ENCODE assay signal across 8 cellular contexts in the genomic region with DNA sequence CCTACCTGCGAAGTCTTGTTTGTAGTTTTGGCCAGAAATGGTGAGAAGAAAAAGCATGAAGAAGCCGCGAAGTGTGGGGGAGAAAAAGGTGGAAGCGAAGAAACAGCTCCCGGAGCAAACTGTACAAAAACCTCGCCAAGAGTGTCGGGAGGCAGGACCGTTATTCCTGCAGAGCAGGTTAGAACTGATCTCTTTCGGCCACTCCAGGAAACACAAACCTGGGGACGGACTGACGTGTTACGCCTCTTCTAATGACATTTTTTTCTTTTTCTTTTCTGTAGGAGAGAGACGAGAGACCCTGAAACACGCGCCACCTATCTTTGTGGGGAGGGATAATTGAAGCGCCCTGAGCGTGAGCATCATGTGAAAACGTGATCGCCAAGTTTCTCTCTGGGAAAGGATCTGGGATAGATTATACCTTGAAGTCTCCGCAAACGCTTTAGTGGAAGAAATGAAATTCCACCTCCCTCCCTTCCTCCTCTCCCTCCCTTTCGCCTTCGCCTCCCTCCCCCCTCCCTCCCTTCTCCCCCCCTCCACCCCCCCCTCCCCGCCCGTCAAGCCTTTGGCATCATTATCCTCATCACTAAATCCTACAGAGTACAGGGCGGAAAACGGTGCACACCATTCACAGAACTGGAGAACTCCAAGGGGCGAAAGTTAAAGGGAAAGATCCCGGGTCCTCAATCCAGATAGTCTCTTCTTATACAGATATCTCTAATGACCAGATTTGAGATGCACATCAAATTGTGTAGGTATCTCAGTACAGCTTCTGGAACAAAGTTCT. TPM values are rescaled to one million over a fixed set of nuclear protein-coding genes. Genes with fewer than 3 reads are reported as not detected.
A peak's percentile ranks its signal among the peaks of the same experiment; 100 is the strongest.
DNase-seq lines count a peak whose midpoint lies in the region; ATAC-seq, FAIRE-seq and TF ChIP-seq lines count a peak whose summit lies in the region.

A gene (minus strand): TSS at position 186 of the 784 bp plus-strand sequence. CDS start 2,769 bp downstream, outside the sequence.

- TF ChIP-seq CTCF in GM10266 (IDR thresholded peaks at IDR 0.05; ENCODE audit: control insufficient read depth, insufficient read depth, low read depth, missing control alignments) (peak; percentile 48), neural crest cell (conservative IDR thresholded peaks at IDR 0.05) (peak; percentile 61)

- H3K9me3 Mint-ChIP-seq in activated CD8-positive, alpha-beta T cell treated with anti-CD3 and anti-CD28 coated beads, Interleukin-2, amount 10 ng/mL, durations not matched to agents 7 days and 5 days (ENCODE audit: insufficient read depth) = no peaks in the 10 kb centered on the region
- H3K9me3 Mint-ChIP-seq in neural crest cell = no peaks in the 10 kb centered on the region

- CTCF ChIA-PET in activated CD8-positive, alpha-beta T cell treated with anti-CD3 and anti-CD28 coated beads, Interleukin-2, amount 10 ng/mL, durations not matched to agents 7 days and 5 days (lab: Charles Lee) = interaction anchor here (0.8 to 0.9 kb wide), 5 partner anchors 9 to 791 kb away, joined by 3 to 4 read pairs (median 3); no protein-coding TSS in a partner anchor

- peak; percentile 62 for DNase-seq in GM10266 (ENCODE audit: extremely low spot score)
- peak; percentile 35 for DNase-seq in NCI-H1436 (lab: John Stamatoyannopoulos, UW)
- DNase-seq in activated CD8-positive, alpha-beta T cell treated with anti-CD3 and anti-CD28 coated beads, Interleukin-2, amount 10 ng/mL, durations not matched to agents 7 days and 5 days = peak; percentile 61
- DNase-seq in frontal cortex (ENCODE audit: low spot score in 2 of 2) = peak; percentile 35 to 60
- peak; percentile 59 for DNase-seq in neural crest cell (ENCODE audit: low read depth, low spot score)

- H3K27ac Mint-ChIP-seq in activated CD8-positive, alpha-beta T cell treated with anti-CD3 and anti-CD28 coated beads, Interleukin-2, amount 10 ng/mL, durations not matched to agents 7 days and 5 days = no peak within 1 kb of the TSS
- H3K27ac Mint-ChIP-seq in neural crest cell (ENCODE audit: unreplicated experiment) = no peak within 1 kb of the TSS

- H3K4me3 Mint-ChIP-seq in activated CD8-positive, alpha-beta T cell treated with anti-CD3 and anti-CD28 coated beads, Interleukin-2, amount 10 ng/mL, durations not matched to agents 7 days and 5 days = no peak within 1 kb of the TSS
- no peak within 1 kb of the TSS for H3K4me3 Mint-ChIP-seq in neural crest cell

- POLR2A ChIA-PET in activated CD8-positive, alpha-beta T cell treated with anti-CD3 and anti-CD28 coated beads, Interleukin-2, amount 10 ng/mL, durations not matched to agents 7 days and 5 days (lab: Charles Lee) = interaction anchor here (0.6 to 1.2 kb wide), 2 partner anchors 189 to 830 kb away, joined by 4 read pairs; no protein-coding TSS in a partner anchor

- H3K4me1 Mint-ChIP-seq in activated CD8-positive, alpha-beta T cell treated with anti-CD3 and anti-CD28 coated beads, Interleukin-2, amount 10 ng/mL, durations not matched to agents 7 days and 5 days (ENCODE audit: low read depth) = peaks cover 30% of the 10 kb centered on the region
- H3K4me1 Mint-ChIP-seq in neural crest cell = peaks cover 32% of the 10 kb centered on the region

- peaks cover 42% of the 10 kb centered on the region for H3K27me3 Mint-ChIP-seq in activated CD8-positive, alpha-beta T cell treated with anti-CD3 and anti-CD28 coated beads, Interleukin-2, amount 10 ng/mL, durations not matched to agents 7 days and 5 days (ENCODE audit: low read depth)
- peaks cover 10% of the 10 kb centered on the region for H3K27me3 Mint-ChIP-seq in neural crest cell (ENCODE audit: low read depth)

- ATAC-seq in activated CD8-positive, alpha-beta T cell treated with anti-CD3 and anti-CD28 coated beads, Interleukin-2, amount 10 ng/mL, durations not matched to agents 7 days and 5 days = peak; percentile 16
- ATAC-seq in HG02678 (IDR thresholded peaks at IDR 0.05; ENCODE audit: unreplicated experiment) (no peak), HG03097 (IDR thresholded peaks at IDR 0.05; ENCODE audit: low FRiP score, unreplicated experiment) (no peak), GM21576 (IDR thresholded peaks at IDR 0.05; ENCODE audit: unreplicated experiment) (no peak)

- no peak for FAIRE-seq in frontal cortex (lab: Jason Lieb, UNC)

- peaks cover 2% of the 10 kb centered on the region for H3K36me3 Mint-ChIP-seq in activated CD8-positive, alpha-beta T cell treated with anti-CD3 and anti-CD28 coated beads, Interleukin-2, amount 10 ng/mL, durations not matched to agents 7 days and 5 days (ENCODE audit: low read depth)
- peaks cover 9% of the 10 kb centered on the region for H3K36me3 Mint-ChIP-seq in neural crest cell (ENCODE audit: low read depth)

RNA-seq across cellular contexts. Expression of the gene that starts here (rescaled TPM):
- total RNA-seq in activated CD8-positive, alpha-beta T cell treated with anti-CD3 and anti-CD28 coated beads, Interleukin-2, amount 10 ng/mL, durations not matched to agents 7 days and 5 days = 1 to 10 TPM; 4.0 to 5.7 TPM
- total RNA-seq in frontal cortex = 267 TPM
- total RNA-seq in neural crest cell = 192 and 200 TPM in 2 replicates

Comparison
In these comparisons a context has a peak if more than half of its experiments do, and no peak if none do; other contexts are left out.
1. RNA of the gene that starts here (total RNA-seq): 267 TPM in frontal cortex (single experiment) and 192 to 200 TPM in neural crest cell; 4.0 to 5.7 TPM in activated CD8-positive, alpha-beta T cell treated with anti-CD3 and anti-CD28 coated beads, Interleukin-2, amount 10 ng/mL, durations not matched to agents 7 days and 5 days; every median in the first group is over 10 times any median in the second.
2. Peak in every context shown above with its lines, with median percentiles within 50 percentile points of each other: DNase-seq.